Comparison of ENCODE assay signal across 1 cellular context in genomic region chr22:22835242-22835641, GRCh38.
TF ChIP-seq lines count a peak whose summit lies in the region.

No MANE protein-coding gene starts in this region.

TF ChIP-seq in K562, 482 proteins besides CTCF, POLR2A, EP300 and RAD21:
- TF ChIP-seq ZBTB1 (CRISPR knock-in tag; IDR thresholded peaks at IDR 0.05; ENCODE audit: borderline replicate concordance, low read depth), result peak; percentile 69; the same call in 1 of the 2 replicates
- TF ChIP-seq ZNF561 (CRISPR knock-in tag; conservative IDR thresholded peaks at IDR 0.05), result no peak
- TF ChIP-seq, protein P1, sequence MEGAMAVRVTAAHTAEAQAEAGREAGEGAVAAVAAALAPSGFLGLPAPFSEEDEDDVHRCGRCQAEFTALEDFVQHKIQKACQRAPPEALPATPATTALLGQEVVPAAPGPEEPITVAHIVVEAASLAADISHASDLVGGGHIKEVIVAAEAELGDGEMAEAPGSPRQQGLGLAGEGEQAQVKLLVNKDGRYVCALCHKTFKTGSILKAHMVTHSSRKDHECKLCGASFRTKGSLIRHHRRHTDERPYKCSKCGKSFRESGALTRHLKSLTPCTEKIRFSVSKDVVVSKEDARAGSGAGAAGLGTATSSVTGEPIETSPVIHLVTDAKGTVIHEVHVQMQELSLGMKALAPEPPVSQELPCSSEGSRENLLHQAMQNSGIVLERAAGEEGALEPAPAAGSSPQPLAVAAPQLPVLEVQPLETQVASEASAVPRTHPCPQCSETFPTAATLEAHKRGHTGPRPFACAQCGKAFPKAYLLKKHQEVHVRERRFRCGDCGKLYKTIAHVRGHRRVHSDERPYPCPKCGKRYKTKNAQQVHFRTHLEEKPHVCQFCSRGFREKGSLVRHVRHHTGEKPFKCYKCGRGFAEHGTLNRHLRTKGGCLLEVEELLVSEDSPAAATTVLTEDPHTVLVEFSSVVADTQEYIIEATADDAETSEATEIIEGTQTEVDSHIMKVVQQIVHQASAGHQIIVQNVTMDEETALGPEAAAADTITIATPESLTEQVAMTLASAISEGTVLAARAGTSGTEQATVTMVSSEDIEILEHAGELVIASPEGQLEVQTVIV (CRISPR knock-in tag; IDR thresholded peaks at IDR 0.05; ENCODE audit: borderline replicate concordance), result no peak
- no peak for TF ChIP-seq EP400 (IDR thresholded peaks at IDR 0.05)
- no peak for TF ChIP-seq MYNN (IDR thresholded peaks at IDR 0.05)
- TF ChIP-seq MYNN (CRISPR knock-in tag; IDR thresholded peaks at IDR 0.05), result peak; percentile 51; the same call in 1 of the 2 replicates
- TF ChIP-seq ZNF76 (CRISPR knock-in tag; IDR thresholded peaks at IDR 0.05; ENCODE audit: borderline replicate concordance), result no peak
- no peak for TF ChIP-seq SRF (CRISPR knock-in tag; IDR thresholded peaks at IDR 0.05)
- no peak for TF ChIP-seq NFXL1 (CRISPR knock-in tag; IDR thresholded peaks at IDR 0.05)
- TF ChIP-seq C11orf30 (IDR thresholded peaks at IDR 0.05; ENCODE audit: low read depth), result no peak
- TF ChIP-seq HMGN3 (IDR thresholded peaks at IDR 0.05; ENCODE audit: borderline replicate concordance, extremely low read depth, insufficient read length, low read depth, low read length), result no peak
- 0 out of 2 replicates have a peak, but pooled peaks have one; percentile 21 for TF ChIP-seq STAG1 (CRISPR knock-in tag; IDR thresholded peaks at IDR 0.05; ENCODE audit: borderline replicate concordance)
- TF ChIP-seq RERE (CRISPR knock-in tag; IDR thresholded peaks at IDR 0.05; ENCODE audit: borderline replicate concordance), result 0 out of 2 replicates have a peak, but pooled peaks have one; percentile 6
- no peak for TF ChIP-seq CREB3L1 (IDR thresholded peaks at IDR 0.05; ENCODE audit: borderline replicate concordance, low read depth)
- no peak for TF ChIP-seq BACH1 (tag; IDR thresholded peaks at IDR 0.05)
- no peak for TF ChIP-seq HMG20A (CRISPR knock-in tag; conservative IDR thresholded peaks at IDR 0.05)
